8 cellular contexts compared by ENCODE assay signal in genomic region chr10:113853577-113854018, GRCh38. TPM values are rescaled to one million over a fixed set of nuclear protein-coding genes. Genes with fewer than 3 reads are reported as not detected.
DNase-seq lines count a peak whose midpoint lies in the region; ATAC-seq, FAIRE-seq and TF ChIP-seq lines count a peak whose summit lies in the region.

No MANE protein-coding gene starts in this region.

- H3K9me3 ChIP-seq in A549: no peaks in the 10 kb centered on the region
- no peaks in the 10 kb centered on the region for H3K9me3 ChIP-seq in K562 (replicated peaks; ENCODE audit: control insufficient read depth, insufficient read depth, low read depth, low read length)
- H3K9me3 ChIP-seq in HepG2 (ENCODE audit: low read length): no peaks in the 10 kb centered on the region
- no peaks in the 10 kb centered on the region for H3K9me3 ChIP-seq in tibial nerve

- H3K79me2 ChIP-seq in K562 (ENCODE audit: control insufficient read depth, insufficient read depth, low read length) (peaks cover 94% of the 10 kb centered on the region), HepG2 (ENCODE audit: insufficient read depth, low read length) (peaks cover 35% of the 10 kb centered on the region)

- no peaks in the 10 kb centered on the region for H4K20me1 ChIP-seq in K562 (replicated peaks; ENCODE audit: control insufficient read depth, insufficient read depth, low read length)
- no peaks in the 10 kb centered on the region for H4K20me1 ChIP-seq in HepG2 (ENCODE audit: insufficient read depth, low read length)

- intact Hi-C loops in K562 (cut with micrococcal nuclease): loop anchor here (10.0 kb wide), 1 partner anchor 171 kb away; no protein-coding TSS in a partner anchor
- intact Hi-C loops in HepG2 (cut with micrococcal nuclease; ENCODE audit: unreplicated experiment): no loop called here

- TF ChIP-seq RAD21 in A549 (conservative IDR thresholded peaks at IDR 0.05 in 1 of 2, IDR thresholded peaks at IDR 0.05 in 1 of 2) (no peak), K562 (CRISPR knock-in tag; conservative IDR thresholded peaks at IDR 0.05 in 1 of 2, IDR thresholded peaks at IDR 0.05 in 1 of 2) (no peak), HepG2 (CRISPR knock-in tag; IDR thresholded peaks at IDR 0.05) (no peak)

- H3K27me3 ChIP-seq in HL-60 (ENCODE audit: insufficient read depth, poor library complexity, severe bottlenecking) (no peaks in the 10 kb centered on the region), K562 (ENCODE audit: control insufficient read depth in 2 of 2, insufficient read depth in 2 of 2, low read length in 2 of 2) (no peaks in the 10 kb centered on the region), HepG2 (ENCODE audit: control insufficient read depth in 1 of 2, insufficient read depth in 2 of 2, low read length in 2 of 2) (no peaks in the 10 kb centered on the region; a peak in 1 of 5 replicates), tibial nerve (no peaks in the 10 kb centered on the region)

- CTCF ChIA-PET in A549 (lab: Yijun Ruan, JAX): interaction anchor here (0.8 kb wide), 1 partner anchor 21 kb away, joined by 3 read pairs; no protein-coding TSS in a partner anchor
- CTCF ChIA-PET in K562 (lab: Yijun Ruan, JAX; ENCODE audit: low intra/inter-chr PET ratio): no interaction called here
- CTCF ChIA-PET in HepG2 (lab: Yijun Ruan, JAX; ENCODE audit: low intra/inter-chr PET ratio, low total read pairs): no interaction called here

- TF ChIP-seq CTCF in A549 (IDR thresholded peaks at IDR 0.05): no peak
- no peak for TF ChIP-seq CTCF in HL-60 (IDR thresholded peaks at IDR 0.05; ENCODE audit: insufficient read depth, low read length)
- no peak for TF ChIP-seq CTCF in K562 (IDR thresholded peaks at IDR 0.05 in 2 of 3, conservative IDR thresholded peaks at IDR 0.05 in 1 of 3; ENCODE audit: insufficient read depth in 2 of 3, low read depth in 1 of 3, low read length in 3 of 3)
- TF ChIP-seq CTCF in HepG2 (CRISPR knock-in tag; IDR thresholded peaks at IDR 0.05): no peak
- TF ChIP-seq CTCF in tibial nerve (IDR thresholded peaks at IDR 0.05): no peak

- FAIRE-seq in A549 (lab: Jason Lieb, UNC) (no peak), K562 (lab: Jason Lieb, UNC) (peak; percentile 26), HepG2 (lab: Jason Lieb, UNC) (no peak), H54 (lab: Jason Lieb, UNC) (no peak)

- ATAC-seq in A549 (peak; percentile 36 to 48; a peak in 5 of 6 replicates), K562 (peak; percentile 36), HepG2 (peak; percentile 18), HG02938 (IDR thresholded peaks at IDR 0.05; ENCODE audit: unreplicated experiment) (no peak)

- H3K36me3 ChIP-seq in K562 (ENCODE audit: control insufficient read depth, insufficient read depth, low read length) (peaks cover 19% of the 10 kb centered on the region), HepG2 (replicated peaks in 1 of 2; ENCODE audit: control insufficient read depth in 1 of 2, insufficient read depth in 2 of 2, low read length in 2 of 2) (peaks cover 0 to 2% of the 10 kb centered on the region in 2 experiments; a peak in 1 of 5 replicates), tibial nerve (peaks cover 0 to 9% (median 0%) of the 10 kb centered on the region in 3 donors)

- H3K4me2 ChIP-seq in A549 (peak overlapping the region; percentile 87), K562 (ENCODE audit: insufficient read depth, low read length) (peak overlapping the region; percentile 88), HepG2 (ENCODE audit: low read depth, low read length) (peak overlapping the region; percentile 86)

- POLR2A ChIA-PET in A549 (lab: Yijun Ruan, JAX) (no interaction called here), K562 (lab: Yijun Ruan, JAX) (interaction anchor here (0.7 to 1.5 kb wide), 3 partner anchors 10 to 165 kb away, joined by 3 to 7 read pairs (median 3); no protein-coding TSS in a partner anchor), HepG2 (lab: Yijun Ruan, JAX) (no interaction called here)

- H3K4me3 ChIP-seq in A549: peak overlapping the region; percentile 68
- peak overlapping the region; percentile 88 for H3K4me3 ChIP-seq in HL-60 (replicated peaks; ENCODE audit: insufficient read depth, low read length)
- peak overlapping the region; percentile 72 for H3K4me3 ChIP-seq in K562
- H3K4me3 ChIP-seq in HepG2 (replicated peaks in 1 of 3; ENCODE audit: insufficient read depth in 1 of 3, low read depth in 2 of 3, low read length in 3 of 3): peak overlapping the region; percentile 92 to 98 (median 92)
- H3K4me3 ChIP-seq in tibial nerve: peak overlapping the region; percentile 51 to 92 (median 82)

- TF ChIP-seq EP300 in A549 (IDR thresholded peaks at IDR 0.05) (no peak), K562 (IDR thresholded peaks at IDR 0.05; ENCODE audit: low read length) (no peak), HepG2 (IDR thresholded peaks at IDR 0.05; ENCODE audit: low read depth in 2 of 2, low read length in 2 of 2) (no peak), HepG2 (CRISPR knock-in tag; IDR thresholded peaks at IDR 0.05; ENCODE audit: borderline replicate concordance) (no peak), tibial nerve (IDR thresholded peaks at IDR 0.05) (no peak)

- DNase-seq in A549 (ENCODE audit: low read depth in 1 of 2, low spot score in 1 of 2): no peak
- no peak for DNase-seq in HL-60 (ENCODE audit: low read depth in 1 of 2, low spot score in 1 of 2)
- DNase-seq in K562 (ENCODE audit: extremely low read depth in 1 of 4, low spot score in 3 of 4): peak in 1 of 4 experiments; percentile 13
- no peak for DNase-seq in HepG2 (ENCODE audit: low spot score)
- peak in 1 of 2 donors; percentile 7 for DNase-seq in tibial nerve (ENCODE audit: low spot score in 2 of 2)
- no peak for DNase-seq in H54 (ENCODE audit: insufficient read length, low spot score)
- no peak for DNase-seq in A172 (ENCODE audit: low spot score)

- in situ Hi-C loops in K562 (cut with MboI): no loop called here
- in situ Hi-C loops in HepG2 (cut with HindIII; ENCODE audit: extremely low pct_ligation_motif_present, low pct_unique_long_range_greater_than_20kb): no loop called here

- H2AFZ ChIP-seq in K562 (ENCODE audit: low read depth, low read length) (peak overlapping the region; percentile 82), HepG2 (ENCODE audit: low read length) (peak overlapping the region; percentile 75)

- WGBS in A549 (ENCODE audit: missing lambda C conversion rate): 8% methylated on average over 10 of the region's 10 CpGs
- WGBS in K562 (ENCODE audit: insufficient coverage, low coverage, missing lambda C conversion rate): 1% methylated on average over 10 of the region's 10 CpGs
- WGBS in HepG2 (ENCODE audit: low lambda C conversion rate): 20% methylated on average over 10 of the region's 10 CpGs
- 30 to 32% methylated on average over 10 of the region's 10 CpGs for WGBS in tibial nerve, 2 donors

- TF ChIP-seq POLR2A in A549 (IDR thresholded peaks at IDR 0.05; ENCODE audit: low read length) (no peak), K562 (conservative IDR thresholded peaks at IDR 0.05) (0 out of 2 replicates have a peak, but pooled peaks have one; percentile 6), HepG2 (IDR thresholded peaks at IDR 0.05; ENCODE audit: insufficient read depth in 1 of 2, low read depth in 2 of 2, low read length in 2 of 2) (no peak; a peak in 1 of 4 replicates), tibial nerve (IDR thresholded peaks at IDR 0.05) (no peak), H54 (IDR thresholded peaks at IDR 0.05; ENCODE audit: low read depth, low read length) (no peak)

- no peaks in the 10 kb centered on the region for H3K9me1 ChIP-seq in K562 (ENCODE audit: control insufficient read depth, insufficient read depth, low read length)

- H3K4me1 ChIP-seq in A549 (peaks cover 48% of the 10 kb centered on the region), K562 (replicated peaks in 1 of 2; ENCODE audit: control insufficient read depth in 2 of 2, insufficient read depth in 2 of 2, low read length in 2 of 2) (peaks cover 0 to 5% of the 10 kb centered on the region in 2 experiments; a peak in 2 of 5 replicates), HepG2 (ENCODE audit: insufficient read depth, low read length) (peaks cover 45% of the 10 kb centered on the region), tibial nerve (peaks cover 0 to 64% (median 32%) of the 10 kb centered on the region in 4 donors)

- peak overlapping the region; percentile 85 to 96 for H3K27ac ChIP-seq in A549
- peak overlapping the region; percentile 94 for H3K27ac ChIP-seq in HL-60 (replicated peaks)
- peak overlapping the region; percentile 94 for H3K27ac ChIP-seq in K562 (ENCODE audit: extremely low read depth, low read depth, low read length)
- H3K27ac ChIP-seq in HepG2 (ENCODE audit: extremely low read length, insufficient read depth, low read length): peak overlapping the region; percentile 94
- H3K27ac ChIP-seq in tibial nerve: peak overlapping the region; percentile 59 to 93 (median 86)

- H3K9ac ChIP-seq in K562 (ENCODE audit: insufficient read depth in 1 of 2, low read depth in 2 of 2, low read length in 2 of 2): peak overlapping the region; percentile 78 to 86
- peak overlapping the region; percentile 97 for H3K9ac ChIP-seq in HepG2 (ENCODE audit: insufficient read depth, low read depth, low read length)

- TSS peak; percentile 58 for BruUV-seq in K562 (replicated peaks; lab: Mats Ljungman, UMichigan)
- BruUV-seq in HepG2 (replicated peaks; lab: Mats Ljungman, UMichigan): TSS peak; percentile 65

RNA-seq across cellular contexts. Expression of gene DCLRE1A, which starts 0.3 kb away (rescaled TPM):
- polyA plus RNA-seq in A549 (2011; rRNA removed): 22.8 and 26.8 TPM in 2 replicates
- 5.3 and 6.3 TPM in 2 replicates for polyA plus RNA-seq in A549 (2012; cell fraction: cytosol; rRNA removed)
- 3.0 and 4.3 TPM in 2 replicates for polyA plus RNA-seq in A549 (2012; cell fraction: nucleus; rRNA removed)
- 11.5 to 12.8 TPM (median 11.8 TPM) in 3 replicates for polyA plus RNA-seq in A549 (2017; fragmentation: RNase III; extraction: RNeasy Plus Mini Kit Qiagen cat#74134 plus additional on column Dnase treatment)
- 11.2 and 11.7 TPM in 2 replicates for polyA minus RNA-seq in A549 (2011; rRNA and poly(A)+ RNA removed)
- total RNA-seq in K562 (2011; cell fraction: chromatin; rRNA removed; ENCODE audit: low replicate concordance): 6.6 and 26.8 TPM in 2 replicates
- total RNA-seq in K562 (2011; cell fraction: nucleolus; rRNA removed): 4.3 and 5.4 TPM in 2 replicates
- total RNA-seq in K562 (2011; cell fraction: nucleoplasm; rRNA removed): 10.2 and 10.4 TPM in 2 replicates
- 10.9 and 11.9 TPM in 2 replicates for total RNA-seq in K562 (2014; rRNA removed)
- 24.1 and 26.7 TPM in 2 replicates for total RNA-seq in K562 (2014; rRNA removed; fragmentation: Illumina TruSeq; extraction: Trizol)
- 17.9 and 20.2 TPM in 2 replicates for total RNA-seq in K562 (2015; rRNA removed; fragmentation: Illumina TruSeq; extraction: Trizol)
- 13.0 and 13.8 TPM in 2 replicates for total RNA-seq in K562 (2021)
- polyA plus RNA-seq in K562 (2011; rRNA removed): 21.5 and 25.5 TPM in 2 replicates
- polyA plus RNA-seq in K562 (2011; cell fraction: cytosol; rRNA removed): 7.1 and 14.3 TPM in 2 replicates
- polyA plus RNA-seq in K562 (2011; cell fraction: nucleus; rRNA removed): 8.9 and 14.9 TPM in 2 replicates
- polyA plus RNA-seq in K562 (2012): 9.8 and 12.4 TPM in 2 replicates
- polyA plus RNA-seq in K562 (2014; fragmentation: Illumina TruSeq; extraction: Trizol): 16.4 and 20.1 TPM in 2 replicates
- 10 to 100 TPM in 1 of 2 experiments, 1 to 10 TPM in 1; 8.5 to 15.5 TPM for polyA plus RNA-seq in K562 (2014; fragmentation: Nextera tagmentation; extraction: Ambion mirVana)
- polyA plus RNA-seq in K562 (2014; rRNA removed): 12.7 and 13.3 TPM in 2 replicates
- polyA minus RNA-seq in K562 (2011; rRNA and poly(A)+ RNA removed): 33.0 and 37.2 TPM in 2 replicates
- polyA minus RNA-seq in K562 (2011; cell fraction: cytosol; rRNA and poly(A)+ RNA removed): 7.6 and 12.2 TPM in 2 replicates
- 6.7 and 15.4 TPM in 2 replicates for polyA minus RNA-seq in K562 (2011; cell fraction: nucleus; rRNA and poly(A)+ RNA removed)
- total RNA-seq in HepG2 (2016; rRNA removed; fragmentation: Illumina TruSeq; extraction: Trizol): 19.6 and 32.5 TPM in 2 replicates
- total RNA-seq in HepG2 (2016; cell fraction: cytosol; rRNA removed; fragmentation: Illumina TruSeq; extraction: Trizol; ENCODE audit: low read depth): 1.1 TPM in 2 replicates
- 18.3 and 30.8 TPM in 2 replicates for total RNA-seq in HepG2 (2016; cell fraction: insoluble cytoplasmic fraction; rRNA removed; fragmentation: Illumina TruSeq; extraction: Trizol)
- 6.8 and 7.9 TPM in 2 replicates for total RNA-seq in HepG2 (2016; cell fraction: membrane; rRNA removed; fragmentation: Illumina TruSeq; extraction: Trizol)
- 14.4 and 14.8 TPM in 2 replicates for total RNA-seq in HepG2 (2016; cell fraction: nucleus; rRNA removed; fragmentation: Illumina TruSeq; extraction: Trizol)
- 5.0 and 6.2 TPM in 2 replicates for polyA plus RNA-seq in HepG2 (2011; rRNA removed)
- polyA plus RNA-seq in HepG2 (2011; cell fraction: cytosol; rRNA removed): 2.9 and 4.8 TPM in 2 replicates
- polyA plus RNA-seq in HepG2 (2011; cell fraction: nucleus; rRNA removed): 3.0 TPM in 2 replicates
- polyA plus RNA-seq in HepG2 (2012): 4.3 and 6.2 TPM in 2 replicates
- polyA plus RNA-seq in HepG2 (2016; cell fraction: cytosol; fragmentation: Illumina TruSeq; extraction: Trizol; ENCODE audit: low read depth): 0.35 and 0.42 TPM in 2 replicates
- polyA plus RNA-seq in HepG2 (2016; cell fraction: insoluble cytoplasmic fraction; fragmentation: Illumina TruSeq; extraction: Trizol; ENCODE audit: low read depth): 17.9 and 20.4 TPM in 2 replicates
- 2.2 and 2.4 TPM in 2 replicates for polyA plus RNA-seq in HepG2 (2016; cell fraction: membrane; fragmentation: Illumina TruSeq; extraction: Trizol; ENCODE audit: low read depth)
- 14.5 and 14.9 TPM in 2 replicates for polyA plus RNA-seq in HepG2 (2016; cell fraction: nucleus; fragmentation: Illumina TruSeq; extraction: Trizol; ENCODE audit: insufficient read depth, low read depth)
- polyA minus RNA-seq in HepG2 (2011; rRNA and poly(A)+ RNA removed; ENCODE audit: low replicate concordance): 4.7 and 13.4 TPM in 2 replicates
- polyA minus RNA-seq in HepG2 (2011; cell fraction: cytosol; rRNA and poly(A)+ RNA removed): 3.9 and 4.6 TPM in 2 replicates
- polyA minus RNA-seq in HepG2 (2011; cell fraction: nucleus; rRNA and poly(A)+ RNA removed): 7.3 and 8.1 TPM in 2 replicates
- total RNA-seq in tibial nerve: 1 to 10 TPM; 3.6 to 4.9 (median 4.5) TPM
- 16.4 and 18.1 TPM in 2 replicates for total RNA-seq in A172 (2014; rRNA removed; shearing (Covaris generic))

RNA-seq across cellular contexts. Expression of gene NHLRC2, which starts 0.9 kb away (rescaled TPM):
- polyA plus RNA-seq in A549 (2011; rRNA removed) (16.1 and 17.3 TPM in 2 replicates), A549 (2017; fragmentation: RNase III; extraction: RNeasy Plus Mini Kit Qiagen cat#74134 plus additional on column Dnase treatment) (4.9 to 5.8 TPM (median 5.1 TPM) in 3 replicates), K562 (2011; rRNA removed) (9.7 and 10.3 TPM in 2 replicates), K562 (2014; fragmentation: Illumina TruSeq; extraction: Trizol) (6.0 and 6.4 TPM in 2 replicates), K562 (2014; fragmentation: Nextera tagmentation; extraction: Ambion mirVana) (1 to 10 TPM; 1.5 to 2.2 TPM), K562 (2014; rRNA removed) (4.9 and 5.3 TPM in 2 replicates), HepG2 (2011; rRNA removed) (6.3 and 7.6 TPM in 2 replicates)
- 3.1 and 3.9 TPM in 2 replicates for polyA plus RNA-seq in A549 (2012; cell fraction: cytosol; rRNA removed)
- 3.7 and 4.7 TPM in 2 replicates for polyA plus RNA-seq in A549 (2012; cell fraction: nucleus; rRNA removed)
- 19.0 and 24.1 TPM in 2 replicates for polyA minus RNA-seq in A549 (2011; rRNA and poly(A)+ RNA removed)
- total RNA-seq in K562 (2011; cell fraction: chromatin; rRNA removed; ENCODE audit: low replicate concordance): 29.9 and 45.9 TPM in 2 replicates
- 8.7 and 14.3 TPM in 2 replicates for total RNA-seq in K562 (2011; cell fraction: nucleolus; rRNA removed)
- 16.4 and 24.4 TPM in 2 replicates for total RNA-seq in K562 (2011; cell fraction: nucleoplasm; rRNA removed)
- total RNA-seq in K562 (2014; rRNA removed) (10.3 and 11.2 TPM in 2 replicates), K562 (2014; rRNA removed; fragmentation: Illumina TruSeq; extraction: Trizol) (10.8 and 11.4 TPM in 2 replicates), K562 (2015; rRNA removed; fragmentation: Illumina TruSeq; extraction: Trizol) (9.8 and 10.6 TPM in 2 replicates), K562 (2021) (22.4 and 23.1 TPM in 2 replicates), HepG2 (2016; rRNA removed; fragmentation: Illumina TruSeq; extraction: Trizol) (12.7 and 18.4 TPM in 2 replicates), tibial nerve (100 to 1,000 TPM in 1 of 4 donors, 10 to 100 TPM in 3; 42.9 to 100 (median 50.6) TPM)
- polyA plus RNA-seq in K562 (2011; cell fraction: cytosol; rRNA removed): 3.1 and 6.0 TPM in 2 replicates
- polyA plus RNA-seq in K562 (2011; cell fraction: nucleus; rRNA removed): 9.0 and 9.7 TPM in 2 replicates
- polyA plus RNA-seq in K562 (2012): 2.7 and 3.3 TPM in 2 replicates
- 30.5 and 42.3 TPM in 2 replicates for polyA minus RNA-seq in K562 (2011; rRNA and poly(A)+ RNA removed)
- 9.0 and 11.2 TPM in 2 replicates for polyA minus RNA-seq in K562 (2011; cell fraction: cytosol; rRNA and poly(A)+ RNA removed)
- polyA minus RNA-seq in K562 (2011; cell fraction: nucleus; rRNA and poly(A)+ RNA removed): 21.8 and 37.5 TPM in 2 replicates
- total RNA-seq in HepG2 (2016; cell fraction: cytosol; rRNA removed; fragmentation: Illumina TruSeq; extraction: Trizol; ENCODE audit: low read depth): 1.7 and 1.9 TPM in 2 replicates
- total RNA-seq in HepG2 (2016; cell fraction: insoluble cytoplasmic fraction; rRNA removed; fragmentation: Illumina TruSeq; extraction: Trizol): 13.8 and 16.6 TPM in 2 replicates
- 4.3 and 4.9 TPM in 2 replicates for total RNA-seq in HepG2 (2016; cell fraction: membrane; rRNA removed; fragmentation: Illumina TruSeq; extraction: Trizol)
- 21.4 and 21.7 TPM in 2 replicates for total RNA-seq in HepG2 (2016; cell fraction: nucleus; rRNA removed; fragmentation: Illumina TruSeq; extraction: Trizol)
- 2.9 and 4.4 TPM in 2 replicates for polyA plus RNA-seq in HepG2 (2011; cell fraction: cytosol; rRNA removed)
- polyA plus RNA-seq in HepG2 (2011; cell fraction: nucleus; rRNA removed): 5.1 and 7.6 TPM in 2 replicates
- 4.1 and 5.2 TPM in 2 replicates for polyA plus RNA-seq in HepG2 (2012)
- 0.65 and 0.72 TPM in 2 replicates for polyA plus RNA-seq in HepG2 (2016; cell fraction: cytosol; fragmentation: Illumina TruSeq; extraction: Trizol; ENCODE audit: low read depth)
- 9.7 and 10.2 TPM in 2 replicates for polyA plus RNA-seq in HepG2 (2016; cell fraction: insoluble cytoplasmic fraction; fragmentation: Illumina TruSeq; extraction: Trizol; ENCODE audit: low read depth)
- polyA plus RNA-seq in HepG2 (2016; cell fraction: membrane; fragmentation: Illumina TruSeq; extraction: Trizol; ENCODE audit: low read depth): 1.9 and 2.0 TPM in 2 replicates
- polyA plus RNA-seq in HepG2 (2016; cell fraction: nucleus; fragmentation: Illumina TruSeq; extraction: Trizol; ENCODE audit: insufficient read depth, low read depth): 11.2 and 12.0 TPM in 2 replicates
- polyA minus RNA-seq in HepG2 (2011; rRNA and poly(A)+ RNA removed; ENCODE audit: low replicate concordance): 11.1 and 17.8 TPM in 2 replicates
- 12.8 and 14.4 TPM in 2 replicates for polyA minus RNA-seq in HepG2 (2011; cell fraction: cytosol; rRNA and poly(A)+ RNA removed)
- polyA minus RNA-seq in HepG2 (2011; cell fraction: nucleus; rRNA and poly(A)+ RNA removed): 48.7 and 50.2 TPM in 2 replicates
- 23.7 and 29.1 TPM in 2 replicates for total RNA-seq in A172 (2014; rRNA removed; shearing (Covaris generic))
